In the genomic region with DNA sequence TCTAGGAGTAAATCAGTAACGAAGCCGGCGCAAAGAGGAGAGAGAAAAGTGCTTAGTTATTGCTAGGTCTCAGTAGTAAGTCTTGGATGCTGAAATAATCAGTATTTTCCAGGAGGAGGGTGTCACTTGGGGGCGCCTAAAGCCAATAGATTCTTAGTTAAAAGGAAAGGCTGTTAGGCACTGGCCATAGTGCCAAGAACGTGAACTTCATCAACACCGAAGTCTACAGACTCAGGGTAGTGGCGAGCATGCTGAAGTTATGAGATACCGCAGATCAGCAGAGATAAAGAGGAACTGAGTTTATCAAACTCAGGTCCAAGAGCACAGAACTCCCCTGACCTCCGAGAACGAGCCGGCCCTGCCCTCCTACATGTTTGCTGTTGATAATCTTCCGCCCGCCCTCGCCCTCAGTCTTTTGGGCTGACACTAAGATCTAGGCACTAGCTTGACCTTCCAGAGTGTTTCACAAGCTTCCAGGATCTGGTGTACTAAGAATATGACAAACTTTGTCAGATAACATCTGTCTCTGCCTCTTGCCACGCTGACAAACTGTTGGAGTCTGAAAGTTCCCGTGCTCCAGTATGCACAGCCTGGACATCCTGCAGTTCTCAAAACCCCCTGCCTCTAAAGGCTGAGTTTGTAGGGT, we compare ENCODE assay signal across 1 cellular context.
TF ChIP-seq lines count a peak whose summit lies in the region.

No MANE protein-coding gene starts in this region.

TF ChIP-seq in Ishikawa, 13 proteins besides CTCF, POLR2A, EP300 and RAD21 (continued from another document):
- TF ChIP-seq, protein P1, sequence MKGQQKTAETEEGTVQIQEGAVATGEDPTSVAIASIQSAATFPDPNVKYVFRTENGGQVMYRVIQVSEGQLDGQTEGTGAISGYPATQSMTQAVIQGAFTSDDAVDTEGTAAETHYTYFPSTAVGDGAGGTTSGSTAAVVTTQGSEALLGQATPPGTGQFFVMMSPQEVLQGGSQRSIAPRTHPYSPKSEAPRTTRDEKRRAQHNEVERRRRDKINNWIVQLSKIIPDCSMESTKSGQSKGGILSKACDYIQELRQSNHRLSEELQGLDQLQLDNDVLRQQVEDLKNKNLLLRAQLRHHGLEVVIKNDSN (IDR thresholded peaks at IDR 0.05): no peak
- TF ChIP-seq REST (IDR thresholded peaks at IDR 0.05; ENCODE audit: low read depth) (no peak), TEAD4 (IDR thresholded peaks at IDR 0.05) (no peak)
